11 cellular contexts compared by ENCODE assay signal in genomic region chr14:54669759-54670630, GRCh38.
DNase-seq lines count a peak whose midpoint lies in the region; ATAC-seq, FAIRE-seq and TF ChIP-seq lines count a peak whose summit lies in the region.
"Had no signal": no experiment of that assay in that cellular context is flagged by ENCODE, and none has a peak within 500 bp of the region (broad histone marks: within the 10 kb centered on the region; RNA-seq: fewer than 3 reads in every experiment).

No MANE protein-coding gene starts in this region.

- TF ChIP-seq CTCF in keratinocyte (optimal IDR thresholded peaks at IDR 0.05 in 1 of 3, IDR thresholded peaks at IDR 0.05 in 1 of 3, conservative IDR thresholded peaks at IDR 0.05 in 1 of 3; ENCODE audit: extremely low read depth in 1 of 3, insufficient read depth in 2 of 3, low read length in 3 of 3) (no peak), type B pancreatic cell (conservative IDR thresholded peaks at IDR 0.05) (no peak), thyroid gland (IDR thresholded peaks at IDR 0.05) (no peak)

- H3K9me3 ChIP-seq in keratinocyte (ENCODE audit: control insufficient read depth, low read depth, low read length) (no peaks in the 10 kb centered on the region), thyroid gland (no peaks in the 10 kb centered on the region)

- no peak for ATAC-seq in HG03521 (IDR thresholded peaks at IDR 0.05; ENCODE audit: unreplicated experiment)

- H3K27ac ChIP-seq in keratinocyte (ENCODE audit: control insufficient read depth, insufficient read depth, low read length) (peak overlapping the region; percentile 76), thyroid gland (no peak overlapping the region)

- intact Hi-C loops in thyroid gland (cut with DNase I) = no loop called here

- H3K27me3 Mint-ChIP-seq in type B pancreatic cell = peaks cover 3% of the 10 kb centered on the region

- TF ChIP-seq POLR2A in thyroid gland (IDR thresholded peaks at IDR 0.05) = no peak

- H3K36me3 ChIP-seq in keratinocyte (ENCODE audit: control insufficient read depth in 2 of 2, extremely low read depth in 1 of 2, insufficient read depth in 2 of 2, low read length in 2 of 2) (peaks cover 3 to 6% of the 10 kb centered on the region in 2 experiments), thyroid gland (no peaks in the 10 kb centered on the region)

- no peaks in the 10 kb centered on the region for H3K9me3 Mint-ChIP-seq in type B pancreatic cell
- H3K9me3 Mint-ChIP-seq: CD14-positive monocyte had no signal

- H3K36me3 Mint-ChIP-seq in type B pancreatic cell = no peaks in the 10 kb centered on the region
- H3K36me3 Mint-ChIP-seq: CD14-positive monocyte had no signal

- peaks cover 3% of the 10 kb centered on the region for H3K9me1 ChIP-seq in keratinocyte (ENCODE audit: control insufficient read depth, extremely low read depth, insufficient read depth, low read length)

- H3K79me2 ChIP-seq in keratinocyte (ENCODE audit: control insufficient read depth, insufficient read depth, low read length) = peaks cover 36% of the 10 kb centered on the region

- peak overlapping the region; percentile 21 for H3K27ac Mint-ChIP-seq in type B pancreatic cell
- H3K27ac Mint-ChIP-seq: activated naive CD8-positive, alpha-beta T cell; CD14-positive monocyte had no signal

- H3K9ac ChIP-seq in keratinocyte (ENCODE audit: control insufficient read depth, extremely low read depth, insufficient read depth, low read length) = peak overlapping the region; percentile 57

- H4K20me1 ChIP-seq in keratinocyte (ENCODE audit: control insufficient read depth, extremely low read depth, insufficient read depth, low read length) = no peaks in the 10 kb centered on the region

- H3K4me3 ChIP-seq in keratinocyte (ENCODE audit: control insufficient read depth in 2 of 3, extremely low read depth in 1 of 3, insufficient read depth in 2 of 3, low read depth in 1 of 3, low read length in 3 of 3) (no peak overlapping the region), thyroid gland (replicated peaks in 1 of 3) (no peak overlapping the region)

- 79 to 82% methylated on average over 20 of the region's 20 CpGs for WGBS in thyroid gland, 2 donors

- peaks cover 48% of the 10 kb centered on the region for H3K4me1 Mint-ChIP-seq in type B pancreatic cell (ENCODE audit: unreplicated experiment)

- peak; percentile 69 for FAIRE-seq in keratinocyte (lab: Jason Lieb, UNC)

- H3K4me1 ChIP-seq in keratinocyte (ENCODE audit: control insufficient read depth, extremely low read depth, insufficient read depth, low read length) = peaks cover 44% of the 10 kb centered on the region
- H3K4me1 ChIP-seq in thyroid gland = peaks cover 0 to 11% of the 10 kb centered on the region in 2 donors

- DNase-seq in activated gamma-delta T cell treated with Interleukin-2 at 50 U/mL for 16 hours (peak; percentile 36), activated gamma-delta T cell (lab: John Stamatoyannopoulos, UW) (no peak), keratinocyte (ENCODE audit: low read depth, low spot score) (no peak), type B pancreatic cell (ENCODE audit: extremely low spot score, unreplicated experiment) (no peak), thyroid gland (no peak), NCI-H345 (lab: John Stamatoyannopoulos, UW) (no peak)
- peak; percentile 3 for DNase-seq in activated gamma-delta T cell treated with anti-CD3 and anti-CD28 coated beads, Interleukin-2, amount 50 U/mL, for 16 hours (ENCODE audit: low read depth)
- DNase-seq: stimulated activated CD4-positive, alpha-beta T cell treated with anti-CD3 and anti-CD28 coated beads, Interleukin-4, amount 100 ng/mL, for 4 hours had no signal

- H2AFZ ChIP-seq in keratinocyte (ENCODE audit: control insufficient read depth, low read length) = no peak overlapping the region

- peak overlapping the region; percentile 61 for H3K4me2 ChIP-seq in keratinocyte (ENCODE audit: control insufficient read depth, extremely low read depth, insufficient read depth, low read depth, low read length)

- dilution Hi-C loops in keratinocyte (cut with MboI; ENCODE audit: extremely low pct_ligation_motif_present, low sequenced_read_pairs) = no loop called here

- H3K27me3 ChIP-seq in keratinocyte (ENCODE audit: control insufficient read depth, extremely low read depth, insufficient read depth, low read length) (no peaks in the 10 kb centered on the region), thyroid gland (no peaks in the 10 kb centered on the region)

- H3K4me3 Mint-ChIP-seq in type B pancreatic cell = no peak overlapping the region
- H3K4me3 Mint-ChIP-seq: activated naive CD8-positive, alpha-beta T cell; CD14-positive monocyte had no signal

Comparison
In these comparisons a context has a peak if more than half of its experiments do, and no peak if none do; other contexts are left out.
1. DNase-seq: peak in activated gamma-delta T cell treated with Interleukin-2 at 50 U/mL for 16 hours (single experiment) and activated gamma-delta T cell treated with anti-CD3 and anti-CD28 coated beads, Interleukin-2, amount 50 U/mL, for 16 hours (single experiment); none in activated gamma-delta T cell (single experiment), keratinocyte (single experiment), type B pancreatic cell (single experiment), thyroid gland (0 of 2) and NCI-H345 (single experiment).